ENCODE assay signal across 9 cellular contexts in the genomic region with DNA sequence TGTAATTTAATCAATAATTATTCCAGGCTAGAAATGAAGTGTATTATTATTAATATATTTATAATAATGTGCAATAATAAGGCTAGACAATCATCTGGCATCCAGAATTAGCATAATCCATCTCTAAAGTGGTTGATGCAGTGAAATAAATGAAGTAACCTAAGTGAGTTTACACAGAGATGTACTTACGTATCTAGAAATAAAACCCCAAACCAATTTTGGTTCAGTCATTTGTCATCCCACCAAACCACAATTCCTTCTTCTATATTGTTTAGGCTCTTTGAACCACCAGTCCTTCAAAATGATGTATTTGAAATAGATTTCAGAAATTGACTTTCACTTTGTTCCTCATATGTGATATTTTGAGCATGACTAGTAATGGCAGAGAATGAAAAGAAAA.
"Had no signal": no experiment of that assay in that cellular context is flagged by ENCODE, and none has a peak within 500 bp of the region (broad histone marks: within the 10 kb centered on the region; RNA-seq: fewer than 3 reads in every experiment).

No MANE protein-coding gene starts in this region.

- H3K4me3 ChIP-seq: GM23248 had no signal

- DNase-seq: GM23248, GOT3, H9, HCEC 1CT, IMR-90, KBM-7 had no signal

- H3K9ac ChIP-seq: GM23248, KMS-11 had no signal

- H2AFZ ChIP-seq: GM23248 had no signal

- H3K4me2 ChIP-seq: KMS-11 had no signal

- H3K27ac ChIP-seq: GM23248, KMS-11 had no signal

- FAIRE-seq: H54, HTR-8/SVneo had no signal
